In the genomic region with DNA sequence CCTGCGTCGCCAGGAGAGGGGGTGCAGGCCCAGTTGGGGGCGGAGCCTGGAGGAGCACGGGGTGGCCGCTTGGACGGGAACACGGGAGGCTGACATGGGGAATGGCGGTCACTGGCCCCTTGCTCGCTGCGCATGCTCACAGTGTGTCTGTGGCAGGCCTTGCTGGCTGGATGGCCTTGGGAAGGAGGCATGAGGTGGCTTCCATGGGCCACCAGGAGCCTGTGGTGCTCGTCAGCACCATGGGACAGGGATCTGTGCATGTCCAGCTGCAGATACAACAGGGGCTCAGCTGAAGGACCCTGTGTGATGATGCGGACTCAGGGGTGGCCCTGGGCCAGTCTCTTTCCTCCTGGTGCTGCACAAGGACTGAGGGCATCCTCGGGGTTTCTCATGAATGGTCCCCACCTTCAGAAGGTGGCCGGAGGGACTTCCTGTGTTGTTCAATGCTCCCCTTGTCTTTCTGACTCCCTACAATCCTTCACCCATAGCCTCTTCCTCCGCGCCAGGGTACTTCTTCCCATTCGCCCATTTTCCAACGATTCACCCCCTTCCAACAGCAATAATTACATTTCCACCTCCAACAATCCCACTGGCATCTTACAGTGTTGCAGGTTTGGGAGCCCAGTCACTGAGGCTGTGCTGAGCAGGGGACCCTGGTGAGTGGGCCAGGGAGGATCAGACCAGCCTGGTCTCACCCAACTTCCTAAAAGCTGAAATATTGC, we compare ENCODE assay signal across 16 cellular contexts. TPM values are rescaled to one million over a fixed set of nuclear protein-coding genes. Genes with fewer than 3 reads are reported as not detected.
DNase-seq lines count a peak whose midpoint lies in the region; ATAC-seq, FAIRE-seq and TF ChIP-seq lines count a peak whose summit lies in the region.
"Had no signal": no experiment of that assay in that cellular context is flagged by ENCODE, and none has a peak within 500 bp of the region (broad histone marks: within the 10 kb centered on the region; RNA-seq: fewer than 3 reads in every experiment).

No MANE protein-coding gene starts in this region.

- dilution Hi-C loops in mammary epithelial cell (cut with HindIII; ENCODE audit: low sequenced_read_pairs) = no loop called here

- no peak overlapping the region for H3K14ac ChIP-seq in trophoblast cell (ENCODE audit: low read length)

- H3K36me3 ChIP-seq in mammary epithelial cell (ENCODE audit: insufficient read depth, low read length) = no peaks in the 10 kb centered on the region
- no peaks in the 10 kb centered on the region for H3K36me3 ChIP-seq in trophoblast cell (ENCODE audit: control insufficient read depth in 1 of 2, insufficient read depth in 2 of 2, low read length in 2 of 2)
- H3K36me3 ChIP-seq: SJSA1, thoracic aorta had no signal

- in situ Hi-C loops in mammary epithelial cell (cut with MboI; ENCODE audit: low sequenced_read_pairs in 2 of 2) = no loop called here

- FAIRE-seq in GM19239 (lab: Jason Lieb, UNC) = no peak
- FAIRE-seq: endometrium, HTR-8/SVneo had no signal

- 81% methylated on average over 15 of the region's 18 CpGs for WGBS in mammary epithelial cell (ENCODE audit: low coverage, missing lambda C conversion rate)
- 100% methylated on average over 4 of the region's 18 CpGs for WGBS in trophoblast cell (ENCODE audit: extremely low coverage, insufficient coverage, insufficient read length)

- peaks cover 2% of the 10 kb centered on the region for H3K79me1 ChIP-seq in trophoblast cell (ENCODE audit: low read length)

- H3K9me3 ChIP-seq in mammary epithelial cell (replicated peaks; ENCODE audit: insufficient read depth, low read length) = no peaks in the 10 kb centered on the region
- H3K9me3 ChIP-seq in trophoblast cell (ENCODE audit: insufficient read depth, low read depth, low read length) = peaks cover 15% of the 10 kb centered on the region
- H3K9me3 ChIP-seq: SJSA1 had no signal

- no peak overlapping the region for H3K4ac ChIP-seq in trophoblast cell (ENCODE audit: low read depth, low read length)

- no peak overlapping the region for H2BK5ac ChIP-seq in trophoblast cell (ENCODE audit: low read depth, low read length, poor library complexity)

- POLR2A ChIA-PET in MCF 10A (lab: Yijun Ruan, JAX) = no interaction called here
- POLR2A ChIA-PET in GM10248 (lab: Yijun Ruan, JAX) = no interaction called here

- TF ChIP-seq CTCF in MCF 10A (IDR thresholded peaks at IDR 0.05; ENCODE audit: unreplicated experiment) (peak; percentile 30), mammary epithelial cell (conservative IDR thresholded peaks at IDR 0.05 in 1 of 2, IDR thresholded peaks at IDR 0.05 in 1 of 2; ENCODE audit: extremely low read depth in 1 of 2, insufficient read depth in 1 of 2, low read depth in 1 of 2, low read length in 2 of 2) (peak in 1 of 2 donors; percentile 21), GM10248 (IDR thresholded peaks at IDR 0.05; ENCODE audit: control extremely low read depth, extremely low read depth, low read depth, missing control alignments) (no peak)

- ATAC-seq in activated naive CD8-positive, alpha-beta T cell treated with anti-CD3 and anti-CD28 coated beads, Interleukin-2, amount 50 U/mL, for 24 hours = no peak
- no peak for ATAC-seq in HG03565 (IDR thresholded peaks at IDR 0.05; ENCODE audit: unreplicated experiment)

- H2AFZ ChIP-seq in mammary epithelial cell (ENCODE audit: low read depth, low read length) = no peak overlapping the region
- H2AFZ ChIP-seq in trophoblast cell (ENCODE audit: insufficient read depth, low read length, poor library complexity) = no peak overlapping the region

- DNase-seq in MCF 10A (ENCODE audit: unreplicated experiment) (no peak), mammary epithelial cell (no peak), HuH-7.5 (ENCODE audit: low spot score) (peak; percentile 90), trophoblast cell (no peak), GM19239 (ENCODE audit: insufficient read length, low spot score) (no peak), GM10248 (ENCODE audit: extremely low spot score) (no peak)
- DNase-seq in activated naive CD8-positive, alpha-beta T cell treated with anti-CD3 and anti-CD28 coated beads, Interleukin-2, amount 50 U/mL, for 24 hours = peak; percentile 43
- DNase-seq: activated CD4-positive, alpha-beta memory T cell treated with anti-CD3 and anti-CD28 coated beads, Interleukin-2, amount 10 ng/mL, durations not matched to agents 7 days and 5 days; anterior cingulate cortex; COR-L47 had no signal

- no peak overlapping the region for H2BK12ac ChIP-seq in trophoblast cell (ENCODE audit: low read length)

- no peak overlapping the region for H2AK5ac ChIP-seq in trophoblast cell (ENCODE audit: low read length)

- H4K91ac ChIP-seq in trophoblast cell (ENCODE audit: low read depth, low read length) = no peak overlapping the region

- peaks cover 5% of the 10 kb centered on the region for H3K79me2 ChIP-seq in mammary epithelial cell (ENCODE audit: insufficient read depth, low read length)
- H3K79me2 ChIP-seq in trophoblast cell (ENCODE audit: control insufficient read depth, insufficient read depth, low read length, poor library complexity) = no peaks in the 10 kb centered on the region

- H3K27ac ChIP-seq in mammary epithelial cell (ENCODE audit: insufficient read depth, low read depth, low read length) = no peak overlapping the region
- H3K27ac ChIP-seq in trophoblast cell (ENCODE audit: low read depth, low read length) = no peak overlapping the region
- H3K27ac ChIP-seq: SJSA1, thoracic aorta had no signal

- peaks cover 11% of the 10 kb centered on the region for H3K4me1 ChIP-seq in mammary epithelial cell (ENCODE audit: insufficient read depth, low read length)
- peaks cover 3 to 7% of the 10 kb centered on the region in 2 experiments for H3K4me1 ChIP-seq in trophoblast cell (ENCODE audit: control insufficient read depth in 1 of 2, insufficient read depth in 2 of 2, low read length in 2 of 2)

- no TSS peak for BruUV-seq in MCF 10A (replicated peaks; lab: Mats Ljungman, UMichigan)
- BruUV-seq in mammary epithelial cell (replicated peaks; lab: Mats Ljungman, UMichigan) = no TSS peak

- H3K4me3 ChIP-seq in mammary epithelial cell (replicated peaks in 1 of 3; ENCODE audit: insufficient read depth in 1 of 3, low read depth in 2 of 3, low read length in 3 of 3) (no peak overlapping the region), trophoblast cell (ENCODE audit: low read depth, low read length) (peak overlapping the region; percentile 8)
- H3K4me3 ChIP-seq: SJSA1, thoracic aorta had no signal

- H3K4me1 Mint-ChIP-seq in MCF 10A (ENCODE audit: insufficient read depth, unreplicated experiment) = peaks cover 4% of the 10 kb centered on the region
- peaks cover 63% of the 10 kb centered on the region for H3K4me1 Mint-ChIP-seq in activated naive CD8-positive, alpha-beta T cell treated with anti-CD3 and anti-CD28 coated beads, Interleukin-2, amount 50 U/mL, for 24 hours

- no peak overlapping the region for H3K4me3 Mint-ChIP-seq in MCF 10A (ENCODE audit: unreplicated experiment)
- no peak overlapping the region for H3K4me3 Mint-ChIP-seq in activated naive CD8-positive, alpha-beta T cell treated with anti-CD3 and anti-CD28 coated beads, Interleukin-2, amount 50 U/mL, for 24 hours
- H3K4me3 Mint-ChIP-seq: activated CD4-positive, alpha-beta memory T cell treated with anti-CD3 and anti-CD28 coated beads, Interleukin-2, amount 10 ng/mL, durations not matched to agents 7 days and 5 days; mesothelial cell of epicardium had no signal

- intact Hi-C loops in MCF 10A (cut with micrococcal nuclease) = no loop called here
- intact Hi-C loops in mammary epithelial cell (cut with micrococcal nuclease) = loop anchor here (10.0 kb wide), 1 partner anchor 291 kb away; no protein-coding TSS in a partner anchor

- no peak overlapping the region for H3K9ac ChIP-seq in mammary epithelial cell (ENCODE audit: insufficient read depth, low read length)
- H3K9ac ChIP-seq in trophoblast cell (ENCODE audit: low read length) = no peak overlapping the region

- H3K27ac Mint-ChIP-seq in MCF 10A (ENCODE audit: low read depth, unreplicated experiment) = no peak overlapping the region
- H3K27ac Mint-ChIP-seq in activated naive CD8-positive, alpha-beta T cell treated with anti-CD3 and anti-CD28 coated beads, Interleukin-2, amount 50 U/mL, for 24 hours = no peak overlapping the region
- H3K27ac Mint-ChIP-seq: activated CD4-positive, alpha-beta memory T cell treated with anti-CD3 and anti-CD28 coated beads, Interleukin-2, amount 10 ng/mL, durations not matched to agents 7 days and 5 days; mesothelial cell of epicardium had no signal

- no peak overlapping the region for H4K8ac ChIP-seq in trophoblast cell (ENCODE audit: low read depth, low read length)

- H3K27me3 Mint-ChIP-seq in MCF 10A (ENCODE audit: insufficient read depth, unreplicated experiment) = no peaks in the 10 kb centered on the region
- no peaks in the 10 kb centered on the region for H3K27me3 Mint-ChIP-seq in activated naive CD8-positive, alpha-beta T cell treated with anti-CD3 and anti-CD28 coated beads, Interleukin-2, amount 50 U/mL, for 24 hours
- H3K27me3 Mint-ChIP-seq: activated CD4-positive, alpha-beta memory T cell treated with anti-CD3 and anti-CD28 coated beads, Interleukin-2, amount 10 ng/mL, durations not matched to agents 7 days and 5 days had no signal

- no peak overlapping the region for H2BK120ac ChIP-seq in trophoblast cell (ENCODE audit: insufficient read depth, low read length, poor library complexity)

- H3K27me3 ChIP-seq in mammary epithelial cell (ENCODE audit: insufficient read depth, low read length) (no peaks in the 10 kb centered on the region), trophoblast cell (ENCODE audit: insufficient read depth, low read length) (no peaks in the 10 kb centered on the region)
- H3K27me3 ChIP-seq: SJSA1 had no signal

- no peaks in the 10 kb centered on the region for H3K9me3 Mint-ChIP-seq in MCF 10A (ENCODE audit: unreplicated experiment)
- peaks cover 5% of the 10 kb centered on the region for H3K9me3 Mint-ChIP-seq in activated naive CD8-positive, alpha-beta T cell treated with anti-CD3 and anti-CD28 coated beads, Interleukin-2, amount 50 U/mL, for 24 hours
- H3K9me3 Mint-ChIP-seq: activated CD4-positive, alpha-beta memory T cell treated with anti-CD3 and anti-CD28 coated beads, Interleukin-2, amount 10 ng/mL, durations not matched to agents 7 days and 5 days had no signal

- no peak overlapping the region for H3K23ac ChIP-seq in trophoblast cell (ENCODE audit: low read length)

- CTCF ChIA-PET in MCF 10A (lab: Yijun Ruan, JAX) = interaction anchor here (0.6 to 1.0 kb wide), 2 partner anchors 59 to 317 kb away, joined by 3 read pairs; no protein-coding TSS in a partner anchor
- CTCF ChIA-PET in mammary epithelial cell (lab: Charles Lee; ENCODE audit: low non-redundant PET) = no interaction called here
- CTCF ChIA-PET in GM10248 (lab: Yijun Ruan, JAX) = interaction anchor here (1.3 kb wide), 1 partner anchor 475 kb away, joined by 3 read pairs; no protein-coding TSS in a partner anchor

- no peaks in the 10 kb centered on the region for H4K20me1 ChIP-seq in mammary epithelial cell (ENCODE audit: insufficient read depth, low read length)

- no peak overlapping the region for H3K4me2 ChIP-seq in mammary epithelial cell (ENCODE audit: insufficient read depth, low read depth, low read length)
- no peak overlapping the region for H3K4me2 ChIP-seq in trophoblast cell (ENCODE audit: low read length)

- H3K18ac ChIP-seq in trophoblast cell (ENCODE audit: low read length) = no peak overlapping the region

- H3K36me3 Mint-ChIP-seq in MCF 10A (ENCODE audit: insufficient read depth, unreplicated experiment) = peaks cover 9% of the 10 kb centered on the region
- H3K36me3 Mint-ChIP-seq in activated naive CD8-positive, alpha-beta T cell treated with anti-CD3 and anti-CD28 coated beads, Interleukin-2, amount 50 U/mL, for 24 hours (ENCODE audit: low read depth) = peaks cover 8% of the 10 kb centered on the region

- H4K12ac ChIP-seq in trophoblast cell (ENCODE audit: low read depth, low read length) = no peak overlapping the region

RNA-seq across cellular contexts. Expression of a gene that starts 3.4 kb away (rescaled TPM):
- total RNA-seq in MCF 10A (2022) (20.3 and 33.2 TPM in 2 replicates), mammary epithelial cell (10 to 100 TPM in 1 of 2 donors, 1 to 10 TPM in 1; 2.5 to 14.7 TPM)
- 4.8 TPM for polyA plus RNA-seq in mammary epithelial cell
- 6.9 TPM for polyA minus RNA-seq in mammary epithelial cell
- 1.7 and 1.8 TPM in 2 replicates for polyA plus RNA-seq in trophoblast cell (2013)

Comparison
In these comparisons a context has a peak if more than half of its experiments do, and no peak if none do; other contexts are left out.
1. DNase-seq: peak in HuH-7.5 (single experiment) and activated naive CD8-positive, alpha-beta T cell treated with anti-CD3 and anti-CD28 coated beads, Interleukin-2, amount 50 U/mL, for 24 hours (single experiment); none in MCF 10A (single experiment), mammary epithelial cell (single experiment), trophoblast cell (0 of 2), GM19239 (single experiment) and GM10248 (single experiment).